Comparison of ENCODE assay signal across 17 cellular contexts in the genomic region with DNA sequence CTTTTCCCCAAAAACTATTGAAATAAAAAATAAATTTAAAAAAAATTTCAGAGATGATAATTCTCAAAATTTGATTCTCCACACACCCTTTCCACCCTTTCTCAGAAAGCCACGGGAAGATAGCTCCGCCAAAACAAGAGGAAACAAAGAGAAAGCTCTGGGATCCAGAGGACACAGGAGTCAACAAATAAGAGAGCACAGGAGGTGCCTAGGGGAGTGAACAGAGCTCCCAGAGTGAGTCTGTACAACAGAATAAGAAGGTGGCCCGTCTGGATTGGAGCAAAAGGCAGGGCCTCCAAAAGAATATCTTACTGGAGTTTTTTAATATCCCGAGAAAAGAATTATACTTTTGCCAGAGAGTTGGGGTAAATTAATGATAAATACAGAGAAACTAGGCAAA.
DNase-seq lines count a peak whose midpoint lies in the region; ATAC-seq, FAIRE-seq and TF ChIP-seq lines count a peak whose summit lies in the region.
"Had no signal": no experiment of that assay in that cellular context is flagged by ENCODE, and none has a peak within 500 bp of the region (broad histone marks: within the 10 kb centered on the region; RNA-seq: fewer than 3 reads in every experiment).

No MANE protein-coding gene starts in this region.

- H2AFZ ChIP-seq in GM23338 (no peak overlapping the region), hepatocyte (no peak overlapping the region)

- no peaks in the 10 kb centered on the region for H3K9me2 ChIP-seq in GM23338 (ENCODE audit: insufficient read depth)
- H3K9me2 ChIP-seq in hepatocyte (replicated peaks; ENCODE audit: insufficient read depth) = no peaks in the 10 kb centered on the region

- H4K20me1 ChIP-seq in GM23338 (replicated peaks; ENCODE audit: insufficient read depth) (no peaks in the 10 kb centered on the region), hepatocyte (ENCODE audit: insufficient read depth, poor library complexity, severe bottlenecking) (no peaks in the 10 kb centered on the region)
- H4K20me1 ChIP-seq: BLaER1 had no signal

- H3K27ac ChIP-seq in GM23338 (ENCODE audit: low read depth) (no peak overlapping the region), hepatocyte (no peak overlapping the region), tibial artery (peak overlapping the region; percentile 12 to 16), aorta (ENCODE audit: low read depth in 1 of 2, low read length in 2 of 2) (peak overlapping the region in 1 of 2 donors; percentile 53)
- H3K27ac ChIP-seq: BLaER1 had no signal

- intact Hi-C loops in tibial artery (cut with DNase I; ENCODE audit: low total_unique reads) = no loop called here
- intact Hi-C loops in activated CD8-positive, alpha-beta T cell treated with anti-CD3 and anti-CD28 coated beads for 36 hours (cut with micrococcal nuclease) = no loop called here
- intact Hi-C loops in aorta (cut with DNase I) = no loop called here

- H3K27ac Mint-ChIP-seq in GM23338 (no peak overlapping the region), WTC11 (no peak overlapping the region)
- H3K27ac Mint-ChIP-seq in activated CD8-positive, alpha-beta T cell treated with anti-CD3 and anti-CD28 coated beads for 36 hours = no peak overlapping the region
- H3K27ac Mint-ChIP-seq: CD14-positive monocyte; CD8-positive, alpha-beta T cell had no signal

- ATAC-seq in GM23338 (peak; percentile 81), WTC11 (peak; percentile 69), aorta (ENCODE audit: low FRiP score) (no peak)
- no peak for ATAC-seq in activated CD8-positive, alpha-beta T cell treated with anti-CD3 and anti-CD28 coated beads for 36 hours
- ATAC-seq: CD8-positive, alpha-beta T cell; GM12878 had no signal

- H3K9me3 Mint-ChIP-seq in GM23338 (no peaks in the 10 kb centered on the region), WTC11 (no peaks in the 10 kb centered on the region)
- no peaks in the 10 kb centered on the region for H3K9me3 Mint-ChIP-seq in activated CD8-positive, alpha-beta T cell treated with anti-CD3 and anti-CD28 coated beads for 36 hours
- H3K9me3 Mint-ChIP-seq: CD8-positive, alpha-beta T cell had no signal

- H3K36me3 ChIP-seq in GM23338 (ENCODE audit: insufficient read depth) (no peaks in the 10 kb centered on the region), hepatocyte (replicated peaks; ENCODE audit: insufficient read depth, low read depth) (no peaks in the 10 kb centered on the region), tibial artery (no peaks in the 10 kb centered on the region), aorta (ENCODE audit: control insufficient read depth in 1 of 2, insufficient read depth in 2 of 2, low read length in 1 of 2) (no peaks in the 10 kb centered on the region)
- H3K36me3 ChIP-seq: BLaER1 had no signal

- H3K4me3 ChIP-seq in GM23338 = no peak overlapping the region
- H3K4me3 ChIP-seq in hepatocyte = no peak overlapping the region
- H3K4me3 ChIP-seq in tibial artery = no peak overlapping the region
- no peak overlapping the region for H3K4me3 ChIP-seq in aorta (ENCODE audit: low read length in 2 of 2)
- H3K4me3 ChIP-seq: BLaER1, GM12878 had no signal

- H3K4me1 ChIP-seq in GM23338 (ENCODE audit: insufficient read depth) = 0 out of 2 replicates have a peak, but pooled peaks cover 5% of the 10 kb centered on the region
- H3K4me1 ChIP-seq in hepatocyte (ENCODE audit: insufficient read depth) = peaks cover 7% of the 10 kb centered on the region
- peaks cover 0 to 16% (median 2%) of the 10 kb centered on the region in 4 donors for H3K4me1 ChIP-seq in tibial artery
- H3K4me1 ChIP-seq in aorta (ENCODE audit: control insufficient read depth in 1 of 2, insufficient read depth in 2 of 2, low read length in 2 of 2) = no peaks in the 10 kb centered on the region
- H3K4me1 ChIP-seq: BLaER1 had no signal

- H3K27me3 ChIP-seq in GM23338 (ENCODE audit: insufficient read depth) (no peaks in the 10 kb centered on the region), hepatocyte (no peaks in the 10 kb centered on the region), tibial artery (no peaks in the 10 kb centered on the region), aorta (ENCODE audit: control insufficient read depth in 1 of 2, insufficient read depth in 2 of 2, low read length in 1 of 2) (no peaks in the 10 kb centered on the region)
- H3K27me3 ChIP-seq: BLaER1 had no signal

- H3K9me3 ChIP-seq in hepatocyte (ENCODE audit: low read depth) (no peaks in the 10 kb centered on the region), tibial artery (no peaks in the 10 kb centered on the region), aorta (ENCODE audit: control insufficient read depth, low read length) (no peaks in the 10 kb centered on the region)
- H3K9me3 ChIP-seq: BLaER1 had no signal

- H3K4me2 ChIP-seq in GM23338 (no peak overlapping the region), hepatocyte (peak overlapping the region; percentile 4)
- H3K4me2 ChIP-seq: BLaER1 had no signal

- H3K4me3 Mint-ChIP-seq in GM23338 (no peak overlapping the region), WTC11 (no peak overlapping the region)
- H3K4me3 Mint-ChIP-seq in activated CD8-positive, alpha-beta T cell treated with anti-CD3 and anti-CD28 coated beads for 36 hours = no peak overlapping the region
- H3K4me3 Mint-ChIP-seq: CD14-positive monocyte; CD8-positive, alpha-beta T cell had no signal

- no peak for DNase-seq in GM23338 (ENCODE audit: low spot score)
- DNase-seq in WTC11 (ENCODE audit: low spot score) = no peak
- no peak for DNase-seq in hepatocyte (ENCODE audit: low spot score)
- DNase-seq in tibial artery = no peak
- DNase-seq in activated CD8-positive, alpha-beta T cell treated with anti-CD3 and anti-CD28 coated beads for 36 hours = no peak
- DNase-seq in urothelium cell line (ENCODE audit: low spot score) = no peak
- DNase-seq in aorta = no peak
- DNase-seq: 8988T; CD8-positive, alpha-beta T cell; DMS 273 treated with DMSO at 0.1 percent for 48 hours; DMS53; DND-41; EL; HCEC 1CT had no signal

- CTCF ChIA-PET in WTC11 (lab: Charles Lee) = interaction anchor here (0.7 to 1.8 kb wide), 4 partner anchors 18 to 282 kb away, joined by 3 to 7 read pairs (median 4); no protein-coding TSS in a partner anchor
- CTCF ChIA-PET in activated CD8-positive, alpha-beta T cell treated with anti-CD3 and anti-CD28 coated beads for 36 hours (lab: Charles Lee) = no interaction called here

- H3K36me3 Mint-ChIP-seq in GM23338 (ENCODE audit: low read depth) (no peaks in the 10 kb centered on the region), WTC11 (no peaks in the 10 kb centered on the region)
- H3K36me3 Mint-ChIP-seq in activated CD8-positive, alpha-beta T cell treated with anti-CD3 and anti-CD28 coated beads for 36 hours (ENCODE audit: low read depth) = no peaks in the 10 kb centered on the region
- H3K36me3 Mint-ChIP-seq: CD14-positive monocyte; CD8-positive, alpha-beta T cell had no signal

- POLR2A ChIA-PET in WTC11 (lab: Charles Lee) = interaction anchor here (1.4 kb wide), 1 partner anchor 20 kb away, joined by 3 read pairs; no protein-coding TSS in a partner anchor
- POLR2A ChIA-PET in activated CD8-positive, alpha-beta T cell treated with anti-CD3 and anti-CD28 coated beads for 36 hours (lab: Charles Lee) = no interaction called here

- no peaks in the 10 kb centered on the region for H3F3A ChIP-seq in GM23338 (replicated peaks; ENCODE audit: low read depth)

- 53% methylated on average over 4 of the region's 4 CpGs for WGBS in hepatocyte (ENCODE audit: low lambda C conversion rate, missing lambda C conversion rate)
- WGBS in aorta, 2 donors = 32 to 45% methylated on average over 4 of the region's 4 CpGs

- no peaks in the 10 kb centered on the region for H3K79me2 ChIP-seq in GM23338 (replicated peaks; ENCODE audit: insufficient read depth)
- H3K79me2 ChIP-seq in hepatocyte = no peaks in the 10 kb centered on the region

- no peak for TF ChIP-seq CTCF in GM23338 (conservative IDR thresholded peaks at IDR 0.05; ENCODE audit: low read depth in 2 of 2)
- no peak for TF ChIP-seq CTCF in WTC11 (IDR thresholded peaks at IDR 0.05)
- no peak for TF ChIP-seq CTCF in hepatocyte (IDR thresholded peaks at IDR 0.05; ENCODE audit: poor library complexity)
- TF ChIP-seq CTCF in tibial artery (IDR thresholded peaks at IDR 0.05) = no peak
- no peak for TF ChIP-seq CTCF in activated CD8-positive, alpha-beta T cell treated with anti-CD3 and anti-CD28 coated beads for 36 hours (IDR thresholded peaks at IDR 0.05)

- FAIRE-seq in urothelium cell line (lab: Jason Lieb, UNC) = no peak
- FAIRE-seq: GM12878 had no signal

- H3K4me1 Mint-ChIP-seq in GM23338 = peaks cover 31% of the 10 kb centered on the region
- peaks cover 18% of the 10 kb centered on the region for H3K4me1 Mint-ChIP-seq in WTC11
- no peaks in the 10 kb centered on the region for H3K4me1 Mint-ChIP-seq in activated CD8-positive, alpha-beta T cell treated with anti-CD3 and anti-CD28 coated beads for 36 hours (ENCODE audit: low read depth)
- H3K4me1 Mint-ChIP-seq: CD14-positive monocyte had no signal

- H3K27me3 Mint-ChIP-seq in GM23338 (ENCODE audit: insufficient read depth, low read depth, poor library complexity) (no peaks in the 10 kb centered on the region), WTC11 (ENCODE audit: low read depth) (no peaks in the 10 kb centered on the region)
- H3K27me3 Mint-ChIP-seq in activated CD8-positive, alpha-beta T cell treated with anti-CD3 and anti-CD28 coated beads for 36 hours = peaks cover 7% of the 10 kb centered on the region

TF ChIP-seq in GM23338, 12 proteins besides CTCF, POLR2A, EP300 and RAD21 (continues in another document):
- no peak for TF ChIP-seq NANOG (IDR thresholded peaks at IDR 0.05; ENCODE audit: borderline replicate concordance)
- TF ChIP-seq POLR2AphosphoS5 (IDR thresholded peaks at IDR 0.05; ENCODE audit: low read depth) = no peak
- no peak for TF ChIP-seq EZH2phosphoT487 (IDR thresholded peaks at IDR 0.05; ENCODE audit: unreplicated experiment)
- TF ChIP-seq STAT1 (IDR thresholded peaks at IDR 0.05; ENCODE audit: unreplicated experiment) = no peak

TF ChIP-seq in WTC11, 78 proteins besides CTCF, POLR2A, EP300 and RAD21 (continues in another document):
- TF ChIP-seq ESRRA (CRISPR knock-in tag; IDR thresholded peaks at IDR 0.05; ENCODE audit: borderline replicate concordance) (no peak), ZNF219 (CRISPR knock-in tag; IDR thresholded peaks at IDR 0.05; ENCODE audit: borderline replicate concordance) (no peak), ZNF263 (CRISPR knock-in tag; IDR thresholded peaks at IDR 0.05; ENCODE audit: low read depth) (no peak), ETV6 (CRISPR knock-in tag; IDR thresholded peaks at IDR 0.05) (no peak), SMAD4 (CRISPR knock-in tag; IDR thresholded peaks at IDR 0.05) (no peak), GABPB1 (CRISPR knock-in tag; IDR thresholded peaks at IDR 0.05) (no peak)
- TF ChIP-seq, protein P1, sequence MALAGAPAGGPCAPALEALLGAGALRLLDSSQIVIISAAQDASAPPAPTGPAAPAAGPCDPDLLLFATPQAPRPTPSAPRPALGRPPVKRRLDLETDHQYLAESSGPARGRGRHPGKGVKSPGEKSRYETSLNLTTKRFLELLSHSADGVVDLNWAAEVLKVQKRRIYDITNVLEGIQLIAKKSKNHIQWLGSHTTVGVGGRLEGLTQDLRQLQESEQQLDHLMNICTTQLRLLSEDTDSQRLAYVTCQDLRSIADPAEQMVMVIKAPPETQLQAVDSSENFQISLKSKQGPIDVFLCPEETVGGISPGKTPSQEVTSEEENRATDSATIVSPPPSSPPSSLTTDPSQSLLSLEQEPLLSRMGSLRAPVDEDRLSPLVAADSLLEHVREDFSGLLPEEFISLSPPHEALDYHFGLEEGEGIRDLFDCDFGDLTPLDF (CRISPR knock-in tag; IDR thresholded peaks at IDR 0.05) = no peak

Comparison
In these comparisons a context has a peak if more than half of its experiments do, and no peak if none do; other contexts are left out.
1. ATAC-seq: peak in GM23338 (single experiment) and WTC11 (single experiment); none in activated CD8-positive, alpha-beta T cell treated with anti-CD3 and anti-CD28 coated beads for 36 hours (single experiment) and aorta (single experiment).
2. H3K27ac ChIP-seq: peak in tibial artery (2 of 2); none in GM23338 (single experiment) and hepatocyte (single experiment).